Comparison of ENCODE assay signal across 28 cellular contexts in genomic region chr11:134738581-134738980, GRCh38.
"Had no signal": no experiment of that assay in that cellular context is flagged by ENCODE, and none has a peak within 500 bp of the region (broad histone marks: within the 10 kb centered on the region; RNA-seq: fewer than 3 reads in every experiment).

No MANE protein-coding gene starts in this region.

- DNase-seq: activated CD4-positive, alpha-beta memory T cell treated with anti-CD3 and anti-CD28 coated beads for 36 hours; activated CD4-positive, alpha-beta T cell treated with anti-CD3 and anti-CD28 coated beads for 36 hours; activated CD4-positive, alpha-beta T cell treated with anti-CD3 and anti-CD28 coated beads, Interleukin-2, amount 10 ng/mL, durations not matched to agents 24 days and 14 days; activated CD4-positive, CD25-positive, alpha-beta regulatory T cell; activated CD4-positive, CD25-positive, alpha-beta regulatory T cell treated with anti-CD3 and anti-CD28 coated beads, Interleukin-2, amount 50 U/mL, for 72 hours; activated CD8-positive, alpha-beta memory T cell treated with anti-CD3 and anti-CD28 coated beads, Interleukin-2, amount 10 ng/mL, durations not matched to agents 7 days and 5 days; activated CD8-positive, alpha-beta memory T cell treated with anti-CD3 and anti-CD28 coated beads, Interleukin-2, amount 50 U/mL, for 4 hours; activated CD8-positive, alpha-beta T cell treated with anti-CD3 and anti-CD28 coated beads, Interleukin-2, amount 10 ng/mL, durations not matched to agents 7 days and 5 days; activated gamma-delta T cell; activated naive CD4-positive, alpha-beta T cell; activated naive CD4-positive, alpha-beta T cell treated with anti-CD3 and anti-CD28 coated beads, Interleukin-2, amount 10 ng/mL, durations not matched to agents 7 days and 5 days; activated naive CD8-positive, alpha-beta T cell treated with anti-CD3 and anti-CD28 coated beads, Interleukin-2, amount 10 ng/mL, durations not matched to agents 7 days and 5 days; activated T-cell treated with anti-CD3 and anti-CD28 coated beads, Interleukin-2, amount 50 U/mL, for 24 hours; activated T-cell treated with anti-CD3 and anti-CD28 coated beads, Interleukin-2, amount 50 U/mL, for 72 hours; caudate nucleus; cortex of kidney; dermis blood vessel endothelial cell; effector CD4-positive, alpha-beta T cell; effector memory CD8-positive, alpha-beta T cell; erythroblast; foreskin keratinocyte; T-helper 2 cell had no signal

- H3K9me3 ChIP-seq: ascending aorta, breast epithelium, esophagus muscularis mucosa, gastroesophageal sphincter had no signal

- H3K4me1 ChIP-seq: breast epithelium, foreskin keratinocyte had no signal

- H3K27ac ChIP-seq: ascending aorta, breast epithelium, esophagus muscularis mucosa, foreskin keratinocyte, gastroesophageal sphincter had no signal

- H3K4me3 ChIP-seq: ascending aorta, breast epithelium, esophagus muscularis mucosa, gastroesophageal sphincter had no signal

- H3K27me3 Mint-ChIP-seq: activated CD4-positive, alpha-beta T cell treated with anti-CD3 and anti-CD28 coated beads, Interleukin-2, amount 10 ng/mL, durations not matched to agents 24 days and 14 days; brain had no signal

- H3K9me3 Mint-ChIP-seq: activated CD4-positive, alpha-beta memory T cell treated with anti-CD3 and anti-CD28 coated beads for 36 hours; activated CD4-positive, alpha-beta T cell treated with anti-CD3 and anti-CD28 coated beads, Interleukin-2, amount 10 ng/mL, durations not matched to agents 24 days and 14 days; activated naive CD4-positive, alpha-beta T cell treated with anti-CD3 and anti-CD28 coated beads, Interleukin-2, amount 10 ng/mL, durations not matched to agents 7 days and 5 days; activated naive CD4-positive, alpha-beta T cell treated with anti-CD3 and anti-CD28 coated beads, Interleukin-2, amount 50 U/mL, for 72 hours; activated naive CD8-positive, alpha-beta T cell treated with anti-CD3 and anti-CD28 coated beads, Interleukin-2, amount 10 ng/mL, durations not matched to agents 7 days and 5 days; activated T-cell treated with anti-CD3 and anti-CD28 coated beads, Interleukin-2, amount 50 U/mL, for 24 hours; activated T-cell treated with anti-CD3 and anti-CD28 coated beads, Interleukin-2, amount 50 U/mL, for 72 hours; brain; effector memory CD8-positive, alpha-beta T cell had no signal

- H3K4me3 Mint-ChIP-seq: activated CD4-positive, alpha-beta memory T cell treated with anti-CD3 and anti-CD28 coated beads for 36 hours; activated CD4-positive, alpha-beta T cell treated with anti-CD3 and anti-CD28 coated beads for 36 hours; activated CD4-positive, alpha-beta T cell treated with anti-CD3 and anti-CD28 coated beads, Interleukin-2, amount 10 ng/mL, durations not matched to agents 24 days and 14 days; activated CD8-positive, alpha-beta memory T cell treated with anti-CD3 and anti-CD28 coated beads, Interleukin-2, amount 10 ng/mL, durations not matched to agents 7 days and 5 days; activated CD8-positive, alpha-beta T cell treated with anti-CD3 and anti-CD28 coated beads, Interleukin-2, amount 10 ng/mL, durations not matched to agents 7 days and 5 days; activated naive CD4-positive, alpha-beta T cell treated with anti-CD3 and anti-CD28 coated beads, Interleukin-2, amount 10 ng/mL, durations not matched to agents 7 days and 5 days; activated naive CD8-positive, alpha-beta T cell treated with anti-CD3 and anti-CD28 coated beads, Interleukin-2, amount 10 ng/mL, durations not matched to agents 7 days and 5 days; activated T-cell treated with anti-CD3 and anti-CD28 coated beads, Interleukin-2, amount 50 U/mL, for 24 hours; activated T-cell treated with anti-CD3 and anti-CD28 coated beads, Interleukin-2, amount 50 U/mL, for 72 hours; brain; effector memory CD8-positive, alpha-beta T cell had no signal

- H3K27ac Mint-ChIP-seq: activated CD4-positive, alpha-beta memory T cell treated with anti-CD3 and anti-CD28 coated beads for 36 hours; activated CD4-positive, alpha-beta T cell treated with anti-CD3 and anti-CD28 coated beads for 36 hours; activated CD4-positive, alpha-beta T cell treated with anti-CD3 and anti-CD28 coated beads, Interleukin-2, amount 10 ng/mL, durations not matched to agents 24 days and 14 days; activated CD8-positive, alpha-beta memory T cell treated with anti-CD3 and anti-CD28 coated beads, Interleukin-2, amount 10 ng/mL, durations not matched to agents 7 days and 5 days; activated CD8-positive, alpha-beta T cell treated with anti-CD3 and anti-CD28 coated beads, Interleukin-2, amount 10 ng/mL, durations not matched to agents 7 days and 5 days; activated naive CD4-positive, alpha-beta T cell treated with anti-CD3 and anti-CD28 coated beads, Interleukin-2, amount 10 ng/mL, durations not matched to agents 7 days and 5 days; activated naive CD4-positive, alpha-beta T cell treated with anti-CD3 and anti-CD28 coated beads, Interleukin-2, amount 50 U/mL, for 72 hours; activated naive CD8-positive, alpha-beta T cell treated with anti-CD3 and anti-CD28 coated beads, Interleukin-2, amount 10 ng/mL, durations not matched to agents 7 days and 5 days; activated T-cell treated with anti-CD3 and anti-CD28 coated beads, Interleukin-2, amount 50 U/mL, for 24 hours; activated T-cell treated with anti-CD3 and anti-CD28 coated beads, Interleukin-2, amount 50 U/mL, for 72 hours; brain; effector memory CD8-positive, alpha-beta T cell had no signal

- ATAC-seq: activated CD4-positive, alpha-beta T cell treated with anti-CD3 and anti-CD28 coated beads for 36 hours; activated CD8-positive, alpha-beta memory T cell treated with anti-CD3 and anti-CD28 coated beads, Interleukin-2, amount 10 ng/mL, durations not matched to agents 7 days and 5 days; activated CD8-positive, alpha-beta T cell treated with anti-CD3 and anti-CD28 coated beads, Interleukin-2, amount 10 ng/mL, durations not matched to agents 7 days and 5 days; activated naive CD4-positive, alpha-beta T cell treated with anti-CD3 and anti-CD28 coated beads, Interleukin-2, amount 50 U/mL, for 72 hours; activated T-cell treated with anti-CD3 and anti-CD28 coated beads, Interleukin-2, amount 50 U/mL, for 72 hours; effector memory CD8-positive, alpha-beta T cell; foreskin keratinocyte; gastroesophageal sphincter had no signal

- H3K27me3 ChIP-seq: ascending aorta, esophagus muscularis mucosa, foreskin keratinocyte, gastroesophageal sphincter had no signal

- H3K36me3 ChIP-seq: ascending aorta, breast epithelium, esophagus muscularis mucosa, gastroesophageal sphincter had no signal

- H3K36me3 Mint-ChIP-seq: activated CD4-positive, alpha-beta memory T cell treated with anti-CD3 and anti-CD28 coated beads for 36 hours; activated CD8-positive, alpha-beta memory T cell treated with anti-CD3 and anti-CD28 coated beads, Interleukin-2, amount 10 ng/mL, durations not matched to agents 7 days and 5 days; activated naive CD4-positive, alpha-beta T cell treated with anti-CD3 and anti-CD28 coated beads, Interleukin-2, amount 10 ng/mL, durations not matched to agents 7 days and 5 days; activated naive CD4-positive, alpha-beta T cell treated with anti-CD3 and anti-CD28 coated beads, Interleukin-2, amount 50 U/mL, for 72 hours; activated naive CD8-positive, alpha-beta T cell treated with anti-CD3 and anti-CD28 coated beads, Interleukin-2, amount 10 ng/mL, durations not matched to agents 7 days and 5 days; brain had no signal

- H3K4me1 Mint-ChIP-seq: activated CD4-positive, alpha-beta T cell treated with anti-CD3 and anti-CD28 coated beads for 36 hours; activated CD4-positive, alpha-beta T cell treated with anti-CD3 and anti-CD28 coated beads, Interleukin-2, amount 10 ng/mL, durations not matched to agents 24 days and 14 days; activated naive CD4-positive, alpha-beta T cell treated with anti-CD3 and anti-CD28 coated beads, Interleukin-2, amount 10 ng/mL, durations not matched to agents 7 days and 5 days had no signal
